In genomic region chr5:52999357-52999949, GRCh38 we compare ENCODE assay signal across 15 cellular contexts. TPM values are rescaled to one million over a fixed set of nuclear protein-coding genes. Genes with fewer than 3 reads are reported as not detected.
DNase-seq lines count a peak whose midpoint lies in the region; ATAC-seq lines count a peak whose summit lies in the region.
"Had no signal": no experiment of that assay in that cellular context is flagged by ENCODE, and none has a peak within 500 bp of the region (broad histone marks: within the 10 kb centered on the region; RNA-seq: fewer than 3 reads in every experiment).

No MANE protein-coding gene starts in this region.

- DNase-seq in ELR (ENCODE audit: low read depth) (peak; percentile 77), GM23248 (peak; percentile 89), kidney tubule cell (ENCODE audit: low spot score) (peak; percentile 71), NCI-H1436 treated with DMSO at 0.1 percent for 48 hours (lab: John Stamatoyannopoulos, UW) (no peak), SW480 (ENCODE audit: low spot score) (no peak), NCI-H345 treated with DMSO at 0.1 percent for 48 hours (lab: John Stamatoyannopoulos, UW; ENCODE audit: unreplicated experiment) (no peak)
- DNase-seq: activated CD4-positive, alpha-beta T cell treated with anti-CD3 and anti-CD28 coated beads for 48 hours; activated gamma-delta T cell; CD8-positive, alpha-beta T cell; spleen; thyroid gland had no signal

- peaks cover 76% of the 10 kb centered on the region for H3F3A ChIP-seq in GM23248 (ENCODE audit: insufficient read depth)

- H3K4me3 Mint-ChIP-seq in activated T-helper 17 cell treated with anti-CD3 and anti-CD28 coated beads, Interleukin-2, amount 50 U/mL, for 72 hours = no peak overlapping the region
- H3K4me3 Mint-ChIP-seq: CD8-positive, alpha-beta T cell; memory B cell had no signal

- peak overlapping the region; percentile 82 for H3K27ac ChIP-seq in GM23248
- H3K27ac ChIP-seq: neutrophil, spleen, thyroid gland had no signal

- ATAC-seq in activated T-helper 17 cell treated with anti-CD3 and anti-CD28 coated beads, Interleukin-2, amount 50 U/mL, for 72 hours (replicated peaks) = peak; percentile 84
- no peak for ATAC-seq in GM19023 (IDR thresholded peaks at IDR 0.05; ENCODE audit: unreplicated experiment)
- ATAC-seq: CD8-positive, alpha-beta T cell had no signal

- no peaks in the 10 kb centered on the region for H3K27me3 ChIP-seq in GM23248 (replicated peaks; ENCODE audit: insufficient read depth)
- H3K27me3 ChIP-seq: spleen, thyroid gland had no signal

- H3K9ac ChIP-seq in GM23248 = peak overlapping the region; percentile 62

- H3K27ac Mint-ChIP-seq in activated T-helper 17 cell treated with anti-CD3 and anti-CD28 coated beads, Interleukin-2, amount 50 U/mL, for 72 hours = no peak overlapping the region
- H3K27ac Mint-ChIP-seq: CD8-positive, alpha-beta T cell; memory B cell had no signal

- H2AFZ ChIP-seq in GM23248 = no peak overlapping the region

- peak overlapping the region; percentile 28 for H3K4me2 ChIP-seq in GM23248 (ENCODE audit: unreplicated experiment)

- in situ Hi-C loops in GM23248 (cut with MboI) = no loop called here

- H3K4me1 Mint-ChIP-seq in activated T-helper 17 cell treated with anti-CD3 and anti-CD28 coated beads, Interleukin-2, amount 50 U/mL, for 72 hours = peaks cover 6% of the 10 kb centered on the region
- H3K4me1 Mint-ChIP-seq: memory B cell had no signal

- no peaks in the 10 kb centered on the region for H3K9me2 ChIP-seq in GM23248 (ENCODE audit: insufficient read depth)

- H3K9me3 Mint-ChIP-seq in activated T-helper 17 cell treated with anti-CD3 and anti-CD28 coated beads, Interleukin-2, amount 50 U/mL, for 72 hours = no peaks in the 10 kb centered on the region
- H3K9me3 Mint-ChIP-seq: CD8-positive, alpha-beta T cell; memory B cell had no signal

- no peaks in the 10 kb centered on the region for H3K27me3 Mint-ChIP-seq in activated T-helper 17 cell treated with anti-CD3 and anti-CD28 coated beads, Interleukin-2, amount 50 U/mL, for 72 hours

- peaks cover 98% of the 10 kb centered on the region for H3K79me2 ChIP-seq in GM23248 (ENCODE audit: insufficient read depth)

- 68 to 75% methylated on average over 1 of the region's 1 CpG for WGBS in GM23248 (ENCODE audit: low coverage in 1 of 2, low lambda C conversion rate in 2 of 2, missing lambda C conversion rate in 2 of 2), 2 experiments

- H3K36me3 ChIP-seq in GM23248 (ENCODE audit: low read depth) = 0 out of 2 replicates have a peak, but pooled peaks cover 3% of the 10 kb centered on the region
- H3K36me3 ChIP-seq: neutrophil, spleen, thyroid gland had no signal

- peaks cover 46% of the 10 kb centered on the region for H3K4me1 ChIP-seq in GM23248 (ENCODE audit: insufficient read depth)

- H4K20me1 ChIP-seq in GM23248 (ENCODE audit: insufficient read depth) = no peaks in the 10 kb centered on the region

- no peaks in the 10 kb centered on the region for H3K9me3 ChIP-seq in GM23248 (ENCODE audit: low read depth)
- H3K9me3 ChIP-seq: neutrophil, spleen, thyroid gland had no signal

- no peaks in the 10 kb centered on the region for H3K36me3 Mint-ChIP-seq in activated T-helper 17 cell treated with anti-CD3 and anti-CD28 coated beads, Interleukin-2, amount 50 U/mL, for 72 hours (ENCODE audit: low read depth)
- H3K36me3 Mint-ChIP-seq: CD8-positive, alpha-beta T cell; memory B cell had no signal

- no peak overlapping the region for H3K4me3 ChIP-seq in GM23248
- H3K4me3 ChIP-seq: spleen, thyroid gland had no signal

RNA-seq across cellular contexts. Expression of gene ITGA2, which starts 10.3 kb away (rescaled TPM):
- 21.5 and 24.3 TPM in 2 replicates for total RNA-seq in GM23248 (2014; rRNA removed; shearing (Covaris generic))
- 10.3 and 10.4 TPM in 2 replicates for polyA plus RNA-seq in GM23248 (2016; fragmentation: Nextera tagmentation; extraction: Ambion mirVana)
- total RNA-seq in activated T-helper 17 cell treated with anti-CD3 and anti-CD28 coated beads, Interleukin-2, amount 50 U/mL, for 72 hours = 1 to 10 TPM; 2.3 to 8.6 TPM
- total RNA-seq: CD8-positive, alpha-beta T cell had no signal

Comparison
In these comparisons a context has a peak if more than half of its experiments do, and no peak if none do; other contexts are left out.
1. DNase-seq: peak in ELR (single experiment), GM23248 (single experiment) and kidney tubule cell (single experiment); none in NCI-H1436 treated with DMSO at 0.1 percent for 48 hours (single experiment), SW480 (single experiment) and NCI-H345 treated with DMSO at 0.1 percent for 48 hours (single experiment).